8 cellular contexts compared by ENCODE assay signal in genomic region chr4:81504685-81505598, GRCh38. TPM values are rescaled to one million over a fixed set of nuclear protein-coding genes. Genes with fewer than 3 reads are reported as not detected.
DNase-seq lines count a peak whose midpoint lies in the region; ATAC-seq and TF ChIP-seq lines count a peak whose summit lies in the region.

No MANE protein-coding gene starts in this region.

- H3K36me3 ChIP-seq in esophagus muscularis mucosa (no peaks in the 10 kb centered on the region), spleen (no peaks in the 10 kb centered on the region), hepatocyte (replicated peaks; ENCODE audit: insufficient read depth, low read depth) (no peaks in the 10 kb centered on the region)

- no peak overlapping the region for H3K4me2 ChIP-seq in hepatocyte

- H3K9me3 ChIP-seq in esophagus muscularis mucosa (no peaks in the 10 kb centered on the region), spleen (no peaks in the 10 kb centered on the region), hepatocyte (ENCODE audit: low read depth) (no peaks in the 10 kb centered on the region)

- TF ChIP-seq POLR2A in esophagus muscularis mucosa (IDR thresholded peaks at IDR 0.05; ENCODE audit: low read depth) (no peak), spleen (IDR thresholded peaks at IDR 0.05) (no peak)

- no peaks in the 10 kb centered on the region for H3K79me2 ChIP-seq in hepatocyte

- H3K27ac ChIP-seq in esophagus muscularis mucosa (replicated peaks in 1 of 4): peak overlapping the region; percentile 31 to 64 (median 50)
- peak overlapping the region; percentile 8 to 86 (median 82) for H3K27ac ChIP-seq in spleen
- H3K27ac ChIP-seq in hepatocyte: no peak overlapping the region

- peak; percentile 61 to 71 for DNase-seq in activated CD4-positive, alpha-beta T cell treated with anti-CD3 and anti-CD28 coated beads, Interleukin-2, amount 50 U/mL, for 48 hours
- DNase-seq in esophagus muscularis mucosa (ENCODE audit: extremely low spot score) (peak; percentile 95), spleen (peak; percentile 91), NCI-H526 treated with DMSO at 0.1 percent for 48 hours (lab: John Stamatoyannopoulos, UW) (no peak), AG20443 (ENCODE audit: low spot score) (no peak), hepatocyte (ENCODE audit: low spot score) (no peak)

- peaks cover 0 to 8% (median 2%) of the 10 kb centered on the region in 4 donors for H3K4me1 ChIP-seq in esophagus muscularis mucosa
- peaks cover 12 to 90% (median 62%) of the 10 kb centered on the region in 6 donors for H3K4me1 ChIP-seq in spleen
- no peaks in the 10 kb centered on the region for H3K4me1 ChIP-seq in hepatocyte (ENCODE audit: insufficient read depth)

- H4K20me1 ChIP-seq in hepatocyte (ENCODE audit: insufficient read depth, poor library complexity, severe bottlenecking): no peaks in the 10 kb centered on the region

- no peaks in the 10 kb centered on the region for H3K27me3 ChIP-seq in esophagus muscularis mucosa
- no peaks in the 10 kb centered on the region for H3K27me3 ChIP-seq in spleen (replicated peaks in 1 of 7)
- H3K27me3 ChIP-seq in hepatocyte: no peaks in the 10 kb centered on the region

- H2AFZ ChIP-seq in hepatocyte: no peak overlapping the region

- no peak overlapping the region for H3K4me3 ChIP-seq in esophagus muscularis mucosa
- peak overlapping the region in 1 of 8 donors; percentile 37 for H3K4me3 ChIP-seq in spleen
- no peak overlapping the region for H3K4me3 ChIP-seq in hepatocyte

- intact Hi-C loops in esophagus muscularis mucosa (cut with DNase I): no loop called here
- intact Hi-C loops in spleen (cut with DNase I; ENCODE audit: low total_unique reads): no loop called here

- ATAC-seq in GM18870 (IDR thresholded peaks at IDR 0.05; ENCODE audit: unreplicated experiment) (peak; percentile 40), HG03432 (IDR thresholded peaks at IDR 0.05; ENCODE audit: unreplicated experiment) (peak; percentile 53)

- TF ChIP-seq CTCF in esophagus muscularis mucosa (IDR thresholded peaks at IDR 0.05) (no peak), spleen (IDR thresholded peaks at IDR 0.05 in 8 of 11, conservative IDR thresholded peaks at IDR 0.05 in 3 of 11) (peak in 1 of 11 experiments; percentile 15), hepatocyte (IDR thresholded peaks at IDR 0.05; ENCODE audit: poor library complexity) (no peak)

- 54% methylated on average over 10 of the region's 10 CpGs for WGBS in esophagus muscularis mucosa
- WGBS in spleen, 5 donors: 13 to 18% (median 15%) methylated on average over 10 of the region's 10 CpGs
- 80% methylated on average over 10 of the region's 10 CpGs for WGBS in hepatocyte (ENCODE audit: low lambda C conversion rate, missing lambda C conversion rate)

- H3K9me2 ChIP-seq in hepatocyte (replicated peaks; ENCODE audit: insufficient read depth): no peaks in the 10 kb centered on the region

- no peak for TF ChIP-seq EP300 in esophagus muscularis mucosa (IDR thresholded peaks at IDR 0.05)

RNA-seq across cellular contexts. Expression of gene RASGEF1B, which starts 33.2 kb away (rescaled TPM):
- total RNA-seq in esophagus muscularis mucosa (10 to 100 TPM in 1 of 4 donors, 1 to 10 TPM in 3; 5.2 to 18.6 (median 6.2) TPM), spleen (10 to 100 TPM; 28.6 to 69.5 (median 34.9) TPM), hepatocyte (28.6 and 53.4 TPM in 2 replicates)
- polyA plus RNA-seq in spleen (10 to 100 TPM in 1 of 3 donors, 1 to 10 TPM in 2; 9.4 to 11.9 (median 9.6) TPM), hepatocyte (26.6 and 29.1 TPM in 2 replicates)

Comparison
In these comparisons a context has a peak if more than half of its experiments do, and no peak if none do; other contexts are left out.
1. DNase-seq: peak in activated CD4-positive, alpha-beta T cell treated with anti-CD3 and anti-CD28 coated beads, Interleukin-2, amount 50 U/mL, for 48 hours (2 of 2), esophagus muscularis mucosa (single experiment) and spleen (single experiment); none in NCI-H526 treated with DMSO at 0.1 percent for 48 hours (single experiment), AG20443 (single experiment) and hepatocyte (single experiment).